ENCODE assay signal across 10 cellular contexts in genomic region chr6:13484827-13485226, GRCh38. TPM values are rescaled to one million over a fixed set of nuclear protein-coding genes. Genes with fewer than 3 reads are reported as not detected.
DNase-seq lines count a peak whose midpoint lies in the region; ATAC-seq and TF ChIP-seq lines count a peak whose summit lies in the region.
"Had no signal": no experiment of that assay in that cellular context is flagged by ENCODE, and none has a peak within 500 bp of the region (broad histone marks: within the 10 kb centered on the region; RNA-seq: fewer than 3 reads in every experiment).

No MANE protein-coding gene starts in this region.

- H3K4me3 Mint-ChIP-seq in MCF 10A (ENCODE audit: unreplicated experiment), result peak overlapping the region; percentile 78

- H3K27ac ChIP-seq in right atrium auricular region (peak overlapping the region; percentile 90 to 92), mucosa of rectum (ENCODE audit: low read depth in 2 of 2, low read length in 2 of 2) (no peak overlapping the region)

- CTCF ChIA-PET in MCF 10A (lab: Yijun Ruan, JAX), result interaction anchor here (1.0 to 3.8 kb wide), 2 partner anchors 87 to 90 kb away, joined by 3 to 18 read pairs; partner anchors contain the start of gene SIRT5

- DNase-seq in right atrium auricular region (ENCODE audit: low spot score) (no peak), left ventricle myocardium superior (no peak), MCF 10A (ENCODE audit: unreplicated experiment) (no peak), hypothalamus (lab: John Stamatoyannopoulos, UW) (no peak), NCI-H748 (lab: John Stamatoyannopoulos, UW; ENCODE audit: unreplicated experiment) (no peak), activated gamma-delta T cell (lab: John Stamatoyannopoulos, UW) (no peak), SHP77 (lab: John Stamatoyannopoulos, UW) (no peak)
- DNase-seq: CD4-positive, alpha-beta memory T cell; HFFc6 had no signal

- TF ChIP-seq CTCF in right atrium auricular region (IDR thresholded peaks at IDR 0.05) (no peak), MCF 10A (IDR thresholded peaks at IDR 0.05; ENCODE audit: unreplicated experiment) (no peak)

- no peak overlapping the region for H3K9ac ChIP-seq in mucosa of rectum (ENCODE audit: low read depth in 1 of 2, low read length in 2 of 2)

- ATAC-seq in left ventricle myocardium superior, result no peak

- H3K4me3 ChIP-seq in right atrium auricular region (peak overlapping the region; percentile 67 to 88), mucosa of rectum (ENCODE audit: low read length in 2 of 2) (peak overlapping the region; percentile 21 to 84)

- no peaks in the 10 kb centered on the region for H3K36me3 Mint-ChIP-seq in MCF 10A (ENCODE audit: insufficient read depth, unreplicated experiment)

- H3K27me3 Mint-ChIP-seq in MCF 10A (ENCODE audit: insufficient read depth, unreplicated experiment), result no peaks in the 10 kb centered on the region

- H3K9me3 ChIP-seq in right atrium auricular region (no peaks in the 10 kb centered on the region), mucosa of rectum (ENCODE audit: control insufficient read depth in 2 of 2, low read length in 2 of 2) (no peaks in the 10 kb centered on the region)

- POLR2A ChIA-PET in MCF 10A (lab: Yijun Ruan, JAX), result interaction anchor here (0.8 to 5.1 kb wide), 15 partner anchors 8 to 182 kb away, joined by 3 to 64 read pairs (median 5); partner anchors contain the start of genes NOL7, SIRT5 and TBC1D7

- peak overlapping the region; percentile 80 for H3K27ac Mint-ChIP-seq in MCF 10A (ENCODE audit: low read depth, unreplicated experiment)

- H3K27me3 ChIP-seq in right atrium auricular region (no peaks in the 10 kb centered on the region), mucosa of rectum (ENCODE audit: control insufficient read depth in 2 of 2, insufficient read depth in 2 of 2, low read length in 2 of 2) (peaks cover 0 to 2% of the 10 kb centered on the region in 2 donors)

- BruUV-seq in MCF 10A (replicated peaks; lab: Mats Ljungman, UMichigan), result no TSS peak

- no peaks in the 10 kb centered on the region for H3K9me3 Mint-ChIP-seq in MCF 10A (ENCODE audit: unreplicated experiment)
- H3K9me3 Mint-ChIP-seq: HFFc6 had no signal

- peaks cover 37% of the 10 kb centered on the region for H3K4me1 Mint-ChIP-seq in MCF 10A (ENCODE audit: insufficient read depth, unreplicated experiment)

- peaks cover 0 to 58% of the 10 kb centered on the region in 2 donors for H3K4me1 ChIP-seq in right atrium auricular region
- H3K4me1 ChIP-seq in mucosa of rectum (ENCODE audit: control insufficient read depth in 2 of 2, insufficient read depth in 2 of 2, low read length in 2 of 2), result peaks cover 14 to 15% of the 10 kb centered on the region in 2 donors

- peaks cover 8% of the 10 kb centered on the region for H3K36me3 ChIP-seq in right atrium auricular region
- H3K36me3 ChIP-seq in mucosa of rectum (ENCODE audit: control insufficient read depth in 2 of 2, insufficient read depth in 2 of 2, low read length in 2 of 2), result peaks cover 0 to 3% of the 10 kb centered on the region in 2 donors

- intact Hi-C loops in left ventricle myocardium superior (cut with micrococcal nuclease), result no loop called here
- intact Hi-C loops in MCF 10A (cut with micrococcal nuclease), result loop anchor here (5.0 kb wide), 2 partner anchors 52 to 128 kb away; no protein-coding TSS in a partner anchor

RNA-seq across cellular contexts. Expression of gene GFOD1, which starts 2.6 kb away (rescaled TPM):
- total RNA-seq in right atrium auricular region, result 10 to 100 TPM; 66.2 to 96.3 TPM
- total RNA-seq in left ventricle myocardium superior, result 33.7 TPM
- total RNA-seq in MCF 10A (2022), result 7.1 and 9.5 TPM in 2 replicates

Comparison
In these comparisons a context has a peak if more than half of its experiments do, and no peak if none do; other contexts are left out.
1. H3K27ac ChIP-seq: peak in right atrium auricular region (2 of 2); none in mucosa of rectum (0 of 2).